15 cellular contexts compared by ENCODE assay signal in genomic region chr3:178705925-178706324, GRCh38.
A peak's percentile ranks its signal among the peaks of the same experiment; 100 is the strongest.
DNase-seq lines count a peak whose midpoint lies in the region; ATAC-seq and TF ChIP-seq lines count a peak whose summit lies in the region.
"Had no signal": no experiment of that assay in that cellular context is flagged by ENCODE, and none has a peak within 500 bp of the region (broad histone marks: within the 10 kb centered on the region; RNA-seq: fewer than 3 reads in every experiment).

No MANE protein-coding gene starts in this region.

- CTCF ChIA-PET in naive thymus-derived CD4-positive, alpha-beta T cell (lab: Charles Lee), result no interaction called here

- no peaks in the 10 kb centered on the region for H3K36me3 Mint-ChIP-seq in naive thymus-derived CD4-positive, alpha-beta T cell

- no peaks in the 10 kb centered on the region for H3K36me3 ChIP-seq in skeletal muscle satellite cell (ENCODE audit: insufficient read depth, low read length)
- no peaks in the 10 kb centered on the region for H3K36me3 ChIP-seq in naive thymus-derived CD4-positive, alpha-beta T cell (ENCODE audit: control insufficient read depth in 2 of 3, insufficient read depth in 3 of 3, low read length in 3 of 3)
- H3K36me3 ChIP-seq: thoracic aorta had no signal

- intact Hi-C loops in naive thymus-derived CD4-positive, alpha-beta T cell (cut with micrococcal nuclease), result no loop called here

- H3K4me2 ChIP-seq in skeletal muscle satellite cell (ENCODE audit: low read length), result peak overlapping the region; percentile 18
- H3K4me2 ChIP-seq: hepatocyte had no signal

- H3K9me3 ChIP-seq in skeletal muscle satellite cell (replicated peaks; ENCODE audit: low read length), result no peaks in the 10 kb centered on the region
- H3K9me3 ChIP-seq in naive thymus-derived CD4-positive, alpha-beta T cell (ENCODE audit: control insufficient read depth in 2 of 3, low read length in 3 of 3), result no peaks in the 10 kb centered on the region
- H3K9me3 ChIP-seq: thoracic aorta had no signal

- no peak for ATAC-seq in naive thymus-derived CD4-positive, alpha-beta T cell
- ATAC-seq in HG02759 (IDR thresholded peaks at IDR 0.05; ENCODE audit: unreplicated experiment), result no peak

- H3K27me3 ChIP-seq in skeletal muscle satellite cell (ENCODE audit: control insufficient read depth, insufficient read depth, low read length), result no peaks in the 10 kb centered on the region
- no peaks in the 10 kb centered on the region for H3K27me3 ChIP-seq in naive thymus-derived CD4-positive, alpha-beta T cell (ENCODE audit: control insufficient read depth in 2 of 2, insufficient read depth in 2 of 2, low read length in 2 of 2)
- H3K27me3 ChIP-seq: hepatocyte had no signal

- H3K4me1 ChIP-seq in skeletal muscle satellite cell (ENCODE audit: control insufficient read depth, insufficient read depth, low read length), result peaks cover 20% of the 10 kb centered on the region
- H3K4me1 ChIP-seq in naive thymus-derived CD4-positive, alpha-beta T cell (ENCODE audit: control insufficient read depth in 2 of 2, insufficient read depth in 2 of 2, low read length in 2 of 2), result no peaks in the 10 kb centered on the region

- POLR2A ChIA-PET in naive thymus-derived CD4-positive, alpha-beta T cell (lab: Charles Lee), result no interaction called here

- no peak overlapping the region for H3K9ac ChIP-seq in skeletal muscle satellite cell (ENCODE audit: low read depth, low read length)

- H3K27ac ChIP-seq in naive thymus-derived CD4-positive, alpha-beta T cell (ENCODE audit: low read depth, low read length), result no peak overlapping the region
- H3K27ac ChIP-seq: hepatocyte, thoracic aorta had no signal

- no peaks in the 10 kb centered on the region for H3K27me3 Mint-ChIP-seq in naive thymus-derived CD4-positive, alpha-beta T cell

- peak overlapping the region in 1 of 9 donors; percentile 46 for H3K27ac Mint-ChIP-seq in naive thymus-derived CD4-positive, alpha-beta T cell
- H3K27ac Mint-ChIP-seq: T-helper 2 cell treated with Interferon-gamma antibody and Interleukin-4, amounts not matched to agents 5 μg/mL and 100 μg/mL, for 36 hours had no signal

- no peak for TF ChIP-seq CTCF in epithelial cell of esophagus (IDR thresholded peaks at IDR 0.05; ENCODE audit: insufficient read depth, low read depth, low read length, missing control alignments)

- peaks cover 0 to 4% (median 0%) of the 10 kb centered on the region in 11 donors for H3K9me3 Mint-ChIP-seq in naive thymus-derived CD4-positive, alpha-beta T cell
- H3K9me3 Mint-ChIP-seq: T-helper 2 cell treated with Interferon-gamma antibody and Interleukin-4, amounts not matched to agents 5 μg/mL and 100 μg/mL, for 36 hours had no signal

- peak; percentile 56 for DNase-seq in NCI-H2107 treated with DMSO at 0.1 percent for 48 hours (lab: John Stamatoyannopoulos, UW; ENCODE audit: unreplicated experiment)
- no peak for DNase-seq in NCI-H2107 (lab: John Stamatoyannopoulos, UW)
- peak; percentile 42 for DNase-seq in NCI-H510A (lab: John Stamatoyannopoulos, UW)
- DNase-seq in epithelial cell of esophagus (ENCODE audit: low read depth), result peak; percentile 99
- no peak for DNase-seq in activated CD4-positive, CD25-positive, alpha-beta regulatory T cell treated with anti-CD3 and anti-CD28 coated beads, Interleukin-2, amount 50 U/mL, for 72 hours
- no peak for DNase-seq in naive thymus-derived CD4-positive, alpha-beta T cell
- DNase-seq: 8988T; activated naive CD4-positive, alpha-beta T cell treated with anti-CD3 and anti-CD28 coated beads, Interleukin-2, amount 50 U/mL, for 16 hours; DND-41; NCI-H1417 treated with DMSO at 0.1 percent for 48 hours had no signal

- H3K4me3 Mint-ChIP-seq in naive thymus-derived CD4-positive, alpha-beta T cell, result no peak overlapping the region
- H3K4me3 Mint-ChIP-seq: T-helper 2 cell treated with Interferon-gamma antibody and Interleukin-4, amounts not matched to agents 5 μg/mL and 100 μg/mL, for 36 hours had no signal

- peaks cover 0 to 9% (median 5%) of the 10 kb centered on the region in 7 donors for H3K4me1 Mint-ChIP-seq in naive thymus-derived CD4-positive, alpha-beta T cell

- H3K4me3 ChIP-seq in epithelial cell of esophagus (ENCODE audit: low read length), result no peak overlapping the region
- H3K4me3 ChIP-seq in skeletal muscle satellite cell (ENCODE audit: low read length), result no peak overlapping the region
- no peak overlapping the region for H3K4me3 ChIP-seq in naive thymus-derived CD4-positive, alpha-beta T cell (ENCODE audit: low read length)
- H3K4me3 ChIP-seq: hepatocyte, thoracic aorta had no signal

Comparison
In these comparisons a context has a peak if more than half of its experiments do, and no peak if none do; other contexts are left out.
1. DNase-seq: peak in NCI-H2107 treated with DMSO at 0.1 percent for 48 hours (single experiment), NCI-H510A (single experiment) and epithelial cell of esophagus (single experiment); none in NCI-H2107 (single experiment), activated CD4-positive, CD25-positive, alpha-beta regulatory T cell treated with anti-CD3 and anti-CD28 coated beads, Interleukin-2, amount 50 U/mL, for 72 hours (single experiment) and naive thymus-derived CD4-positive, alpha-beta T cell (0 of 9).